ENCODE assay signal across 20 cellular contexts in genomic region chr1:198528376-198528775, GRCh38. TPM values are rescaled to one million over a fixed set of nuclear protein-coding genes. Genes with fewer than 3 reads are reported as not detected.
DNase-seq lines count a peak whose midpoint lies in the region; TF ChIP-seq lines count a peak whose summit lies in the region.
"Had no signal": no experiment of that assay in that cellular context is flagged by ENCODE, and none has a peak within 500 bp of the region (broad histone marks: within the 10 kb centered on the region; RNA-seq: fewer than 3 reads in every experiment).

No MANE protein-coding gene starts in this region.

- no peaks in the 10 kb centered on the region for H3K27me3 Mint-ChIP-seq in osteocyte (ENCODE audit: unreplicated experiment)
- H3K27me3 Mint-ChIP-seq: CD4-positive, CD25-positive, alpha-beta regulatory T cell; effector memory CD8-positive, alpha-beta T cell had no signal

- peak; percentile 32 for DNase-seq in HCEC 1CT
- DNase-seq in SK-N-SH: no peak
- peak; percentile 13 for DNase-seq in fibroblast of gingiva (ENCODE audit: low read depth)
- peak; percentile 10 for DNase-seq in stromal cell of bone marrow (ENCODE audit: low read depth)
- no peak for DNase-seq in SKM-1 (lab: John Stamatoyannopoulos, UW; ENCODE audit: unreplicated experiment)
- DNase-seq in ACHN: no peak
- DNase-seq in osteocyte (ENCODE audit: extremely low spot score, unreplicated experiment): no peak
- DNase-seq: activated naive CD4-positive, alpha-beta T cell treated with anti-CD3 and anti-CD28 coated beads, Interleukin-2, amount 50 U/mL, for 16 hours; CD4-positive, CD25-positive, alpha-beta regulatory T cell; central memory CD4-positive, alpha-beta T cell; DND-41; effector memory CD8-positive, alpha-beta T cell; left ventricle myocardium inferior; MV-4-11; NCI-H2081; NCI-H69; ovary; small intestine; thyroid gland had no signal

- H3K9me3 Mint-ChIP-seq in osteocyte (ENCODE audit: unreplicated experiment): no peaks in the 10 kb centered on the region

- peaks cover 52% of the 10 kb centered on the region for H3K4me1 Mint-ChIP-seq in osteocyte (ENCODE audit: unreplicated experiment)

- peak overlapping the region; percentile 29 to 83; a peak in 3 of 4 replicates for H3K27ac ChIP-seq in SK-N-SH (ENCODE audit: low read depth in 2 of 2, low read length in 1 of 2)
- H3K27ac ChIP-seq: gastroesophageal sphincter, left ventricle myocardium inferior, ovary, thyroid gland had no signal

- CTCF ChIA-PET in SK-N-SH (lab: Yijun Ruan, JAX): no interaction called here

- TF ChIP-seq EP300 in SK-N-SH (IDR thresholded peaks at IDR 0.05; ENCODE audit: borderline replicate concordance in 1 of 2, low read depth in 1 of 2, low read length in 1 of 2): peak in 1 of 2 experiments; percentile 91; a peak in 2 of 4 replicates

- H3K4me3 ChIP-seq in SK-N-SH (ENCODE audit: low read depth in 2 of 2, low read length in 1 of 2): no peak overlapping the region
- H3K4me3 ChIP-seq: gastroesophageal sphincter, left ventricle myocardium inferior, ovary, thyroid gland had no signal

- no peaks in the 10 kb centered on the region for H3K36me3 Mint-ChIP-seq in osteocyte (ENCODE audit: unreplicated experiment)
- H3K36me3 Mint-ChIP-seq: CD4-positive, CD25-positive, alpha-beta regulatory T cell had no signal

- in situ Hi-C loops in ACHN (cut with HindIII; ENCODE audit: low pct_ligation_motif_present, low pct_unique_long_range_greater_than_20kb, low sequenced_read_pairs): no loop called here

- H3K27ac Mint-ChIP-seq in osteocyte (ENCODE audit: unreplicated experiment): no peak overlapping the region
- H3K27ac Mint-ChIP-seq: effector memory CD8-positive, alpha-beta T cell had no signal

- 51% methylated on average over 1 of the region's 1 CpG for WGBS in SK-N-SH (ENCODE audit: low lambda C conversion rate)

- H3K79me2 ChIP-seq in SK-N-SH (ENCODE audit: insufficient read depth): no peaks in the 10 kb centered on the region

- H4K20me1 ChIP-seq in SK-N-SH (ENCODE audit: insufficient read depth): no peaks in the 10 kb centered on the region

- POLR2A ChIA-PET in SK-N-SH (lab: Yijun Ruan, JAX): no interaction called here

- TF ChIP-seq CTCF in SK-N-SH (IDR thresholded peaks at IDR 0.05) (no peak), osteocyte (IDR thresholded peaks at IDR 0.05) (no peak)

- H3K4me2 ChIP-seq in SK-N-SH: no peak overlapping the region

- H2AFZ ChIP-seq in SK-N-SH (ENCODE audit: low read depth): no peak overlapping the region

- H3K4me1 ChIP-seq in SK-N-SH (ENCODE audit: control insufficient read depth in 1 of 2, insufficient read depth in 2 of 2, low read depth in 1 of 2, low read length in 1 of 2): peaks cover 32 to 46% of the 10 kb centered on the region in 2 experiments; a peak in 3 of 4 replicates
- H3K4me1 ChIP-seq: gastroesophageal sphincter, left ventricle myocardium inferior had no signal

- H3K4me3 Mint-ChIP-seq in osteocyte (ENCODE audit: unreplicated experiment): no peak overlapping the region
- H3K4me3 Mint-ChIP-seq: effector memory CD8-positive, alpha-beta T cell had no signal

- no peaks in the 10 kb centered on the region for H3K9me3 ChIP-seq in SK-N-SH
- H3K9me3 ChIP-seq: gastroesophageal sphincter, left ventricle myocardium inferior, ovary, thyroid gland had no signal

- H3K9me2 ChIP-seq in SK-N-SH: no peaks in the 10 kb centered on the region

- TF ChIP-seq RAD21 in SK-N-SH (IDR thresholded peaks at IDR 0.05; ENCODE audit: low read length): no peak

- no peaks in the 10 kb centered on the region for H3K36me3 ChIP-seq in SK-N-SH (replicated peaks in 1 of 2; ENCODE audit: control insufficient read depth in 1 of 2, insufficient read depth in 2 of 2, low read length in 1 of 2)
- H3K36me3 ChIP-seq: gastroesophageal sphincter, left ventricle myocardium inferior, ovary, thyroid gland had no signal

- H3F3A ChIP-seq in SK-N-SH (replicated peaks; ENCODE audit: insufficient read depth): peaks cover 19% of the 10 kb centered on the region

- no peak overlapping the region for H3K9ac ChIP-seq in SK-N-SH

- H3K27me3 ChIP-seq in SK-N-SH (ENCODE audit: insufficient read depth): no peaks in the 10 kb centered on the region
- H3K27me3 ChIP-seq: gastroesophageal sphincter, ovary, thyroid gland had no signal

TF ChIP-seq in SK-N-SH, 30 proteins besides CTCF, POLR2A, EP300 and RAD21 (continues in another document):
- TF ChIP-seq REST (IDR thresholded peaks at IDR 0.05; ENCODE audit: low read depth, low read length) (no peak), TEAD4 (IDR thresholded peaks at IDR 0.05; ENCODE audit: borderline replicate concordance, insufficient read depth) (peak; percentile 77), RCOR1 (IDR thresholded peaks at IDR 0.05; ENCODE audit: low read length) (no peak), FOSL2 (IDR thresholded peaks at IDR 0.05; ENCODE audit: borderline replicate concordance, low read depth) (peak; percentile 88), PBX3 (IDR thresholded peaks at IDR 0.05) (peak; percentile 89), POLR2AphosphoS5 (IDR thresholded peaks at IDR 0.05; ENCODE audit: low read depth, low read length) (no peak), NRF1 (IDR thresholded peaks at IDR 0.05; ENCODE audit: low read depth, low read length) (no peak), NFIC (IDR thresholded peaks at IDR 0.05; ENCODE audit: borderline replicate concordance) (peak; percentile 83; the same call in 1 of the 2 replicates), MAX (IDR thresholded peaks at IDR 0.05; ENCODE audit: low read depth) (no peak), ELF1 (IDR thresholded peaks at IDR 0.05) (no peak), SIN3A (IDR thresholded peaks at IDR 0.05; ENCODE audit: borderline replicate concordance, low read depth, low read length) (no peak), SMC3 (IDR thresholded peaks at IDR 0.05; ENCODE audit: low read depth, low read length) (no peak), IRF3 (IDR thresholded peaks at IDR 0.05; ENCODE audit: low read depth, low read length) (no peak), YY1 (IDR thresholded peaks at IDR 0.05; ENCODE audit: low read depth) (no peak), EZH2phosphoT487 (IDR thresholded peaks at IDR 0.05; ENCODE audit: borderline replicate concordance, low read depth) (no peak), USF1 (IDR thresholded peaks at IDR 0.05; ENCODE audit: borderline replicate concordance, low read depth) (no peak), RFX5 (IDR thresholded peaks at IDR 0.05; ENCODE audit: low read length) (no peak)

RNA-seq across cellular contexts. Expression of gene ATP6V1G3, which starts 12.1 kb away (rescaled TPM):
- polyA plus RNA-seq in SK-N-SH (2012; rRNA removed): not detected in 2 replicates
- polyA plus RNA-seq in SK-N-SH (2012; cell fraction: cytosol; rRNA removed): 0.20 and 0.31 TPM in 2 replicates
- not detected in 2 replicates for polyA plus RNA-seq in SK-N-SH (2012; cell fraction: nucleus; rRNA removed)
- not detected in 2 replicates for total RNA-seq in osteocyte
- total RNA-seq: CD4-positive, CD25-positive, alpha-beta regulatory T cell; gastroesophageal sphincter; left ventricle myocardium inferior; ovary; thyroid gland had no signal
- polyA plus RNA-seq: ovary, small intestine had no signal

Comparison
In these comparisons a context has a peak if more than half of its experiments do, and no peak if none do; other contexts are left out.
1. DNase-seq: peak in HCEC 1CT (single experiment), fibroblast of gingiva (single experiment) and stromal cell of bone marrow (single experiment); none in SK-N-SH (single experiment), SKM-1 (single experiment), ACHN (single experiment) and osteocyte (single experiment).